ENCODE assay signal across 22 cellular contexts in the genomic region with DNA sequence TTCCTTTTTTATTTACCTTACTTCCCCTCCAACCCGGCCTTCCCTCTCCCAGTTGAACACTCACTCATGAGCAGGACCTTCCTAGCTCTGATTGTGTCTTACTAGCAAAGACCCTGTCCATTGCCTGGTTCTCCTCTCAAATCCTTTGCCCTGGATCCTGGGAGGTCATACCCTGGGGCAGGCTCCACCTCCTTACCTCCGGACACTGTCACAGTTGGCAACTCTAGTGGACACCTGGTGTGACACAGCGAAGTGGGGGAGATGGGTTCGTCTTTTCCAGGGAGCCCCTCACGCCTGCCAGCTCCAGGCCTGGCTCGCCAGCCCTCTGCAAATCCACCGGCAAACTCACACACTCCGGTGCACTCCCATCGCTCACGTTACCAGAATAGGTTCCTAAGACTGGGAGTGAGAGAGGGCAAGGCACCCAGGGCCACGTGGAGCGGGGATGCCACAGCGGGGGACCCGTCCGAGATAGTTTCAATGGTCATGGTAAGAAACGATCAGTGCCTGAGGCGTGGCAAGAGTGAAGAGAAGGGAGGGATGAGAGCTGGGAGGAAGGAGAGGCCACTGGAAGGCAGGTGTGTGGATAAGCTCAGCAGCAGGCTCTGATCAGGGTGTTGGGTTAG. TPM values are rescaled to one million over a fixed set of nuclear protein-coding genes. Genes with fewer than 3 reads are reported as not detected.
DNase-seq lines count a peak whose midpoint lies in the region; ATAC-seq and TF ChIP-seq lines count a peak whose summit lies in the region.
"Had no signal": no experiment of that assay in that cellular context is flagged by ENCODE, and none has a peak within 500 bp of the region (broad histone marks: within the 10 kb centered on the region; RNA-seq: fewer than 3 reads in every experiment).

No MANE protein-coding gene starts in this region.

- no peaks in the 10 kb centered on the region for H4K20me1 ChIP-seq in BLaER1 treated with 17β-estradiol and CSF1 and Interleukin-3, amounts not matched to agents 10 nM and 100 nM
- no peaks in the 10 kb centered on the region for H4K20me1 ChIP-seq in IMR-90 (ENCODE audit: insufficient read depth, low read length)

- H3K9me3 ChIP-seq in BLaER1 treated with 17β-estradiol and CSF1 and Interleukin-3, amounts not matched to agents 10 nM and 100 nM (replicated peaks in 1 of 11) = no peaks in the 10 kb centered on the region
- no peaks in the 10 kb centered on the region for H3K9me3 ChIP-seq in IMR-90 (ENCODE audit: control insufficient read depth, insufficient read depth, low read length)
- H3K9me3 ChIP-seq: left ventricle myocardium inferior, pancreas had no signal

- ATAC-seq in IMR-90 (ENCODE audit: low read depth) = no peak
- ATAC-seq in effector memory CD8-positive, alpha-beta T cell (replicated peaks) = no peak
- ATAC-seq in natural killer cell treated with Interleukin-12 subunit alpha and Interleukin-12 subunit beta and Interleukin-15 and Interleukin-18, amount 100 ng/mL, for 72 hours = no peak
- no peak for ATAC-seq in left lobe of liver
- no peak for ATAC-seq in GM18517 (IDR thresholded peaks at IDR 0.05; ENCODE audit: unreplicated experiment)
- no peak for ATAC-seq in esophagus mucosa
- ATAC-seq: activated CD4-positive, CD25-positive, alpha-beta regulatory T cell treated with anti-CD3 and anti-CD28 coated beads, Interleukin-2, amount 50 U/mL, for 24 hours had no signal

- in situ Hi-C loops in IMR-90 (cut with MboI; ENCODE audit: low sequenced_read_pairs) = no loop called here

- TF ChIP-seq CTCF in IMR-90 (conservative IDR thresholded peaks at IDR 0.05; ENCODE audit: low read depth, low read length) = no peak

- no peak overlapping the region for H3K27ac ChIP-seq in BLaER1 treated with 17β-estradiol and CSF1 and Interleukin-3, amounts not matched to agents 10 nM and 100 nM
- no peak overlapping the region for H3K27ac ChIP-seq in IMR-90 (ENCODE audit: insufficient read depth, low read length)
- H3K27ac ChIP-seq: epithelial cell of prostate, KMS-11 had no signal

- TF ChIP-seq POLR2A in IMR-90 (IDR thresholded peaks at IDR 0.05; ENCODE audit: low read depth, low read length) = no peak

- no peak for TF ChIP-seq RAD21 in IMR-90 (IDR thresholded peaks at IDR 0.05; ENCODE audit: low read length)

- no peaks in the 10 kb centered on the region for H3K36me3 ChIP-seq in BLaER1 treated with 17β-estradiol and CSF1 and Interleukin-3, amounts not matched to agents 10 nM and 100 nM
- H3K36me3 ChIP-seq in IMR-90 (ENCODE audit: control insufficient read depth, insufficient read depth, low read length) = no peaks in the 10 kb centered on the region
- H3K36me3 ChIP-seq: left ventricle myocardium inferior, pancreas had no signal

- intact Hi-C loops in IMR-90 (cut with micrococcal nuclease) = no loop called here

- H3K79me1 ChIP-seq in IMR-90 (ENCODE audit: low read depth in 1 of 2, low read length in 2 of 2) = no peaks in the 10 kb centered on the region

- no peaks in the 10 kb centered on the region for H3K9me3 Mint-ChIP-seq in effector memory CD8-positive, alpha-beta T cell
- no peaks in the 10 kb centered on the region for H3K9me3 Mint-ChIP-seq in natural killer cell treated with Interleukin-12 subunit alpha and Interleukin-12 subunit beta and Interleukin-15 and Interleukin-18, amount 100 ng/mL, for 72 hours

- POLR2A ChIA-PET in IMR-90 (lab: Charles Lee; ENCODE audit: unreplicated experiment) = no interaction called here

- DNase-seq in IMR-90 = no peak
- no peak for DNase-seq in effector memory CD8-positive, alpha-beta T cell
- no peak for DNase-seq in natural killer cell treated with Interleukin-12 subunit alpha and Interleukin-12 subunit beta and Interleukin-15 and Interleukin-18, amount 100 ng/mL, for 72 hours (ENCODE audit: low spot score)
- DNase-seq in left lobe of liver (ENCODE audit: low spot score) = no peak
- no peak for DNase-seq in germinal center (ENCODE audit: low spot score)
- DNase-seq: activated naive CD4-positive, alpha-beta T cell; left ventricle myocardium inferior; NCI-H1048; NCI-H2107; NCI-H69; pancreas; SIG-M5; T1000 had no signal

- H3K4ac ChIP-seq in IMR-90 (ENCODE audit: low read depth, low read length) = no peak overlapping the region

- H2BK5ac ChIP-seq in IMR-90 (ENCODE audit: low read depth, low read length, poor library complexity, severe bottlenecking) = no peak overlapping the region

- H4K91ac ChIP-seq in IMR-90 (ENCODE audit: insufficient read depth, low read depth, low read length) = no peak overlapping the region

- no peak overlapping the region for H2BK120ac ChIP-seq in IMR-90 (ENCODE audit: low read depth, low read length)

- no peak overlapping the region for H3K9ac ChIP-seq in BLaER1 treated with 17β-estradiol and CSF1 and Interleukin-3, amounts not matched to agents 10 nM and 100 nM
- H3K9ac ChIP-seq in IMR-90 (ENCODE audit: low read depth, low read length) = no peak overlapping the region
- H3K9ac ChIP-seq: KMS-11 had no signal

- CTCF ChIA-PET in IMR-90 (lab: Yijun Ruan, JAX) = interaction anchor here (1.0 kb wide), 1 partner anchor 10 kb away, joined by 4 read pairs; no protein-coding TSS in a partner anchor

- no peak overlapping the region for H2AK9ac ChIP-seq in IMR-90 (replicated peaks; ENCODE audit: low read depth, low read length, poor library complexity)

- H3K14ac ChIP-seq in IMR-90 (replicated peaks; ENCODE audit: low read depth, low read length) = no peak overlapping the region

- peak overlapping the region; percentile 37 to 69 for H3K4me3 Mint-ChIP-seq in effector memory CD8-positive, alpha-beta T cell
- peak overlapping the region; percentile 33 for H3K4me3 Mint-ChIP-seq in natural killer cell treated with Interleukin-12 subunit alpha and Interleukin-12 subunit beta and Interleukin-15 and Interleukin-18, amount 100 ng/mL, for 72 hours

- dilution Hi-C loops in IMR-90 (cut with HindIII; ENCODE audit: low sequenced_read_pairs, unreplicated experiment) = no loop called here

- peaks cover 38 to 58% of the 10 kb centered on the region in 2 donors for H3K27me3 Mint-ChIP-seq in effector memory CD8-positive, alpha-beta T cell
- H3K27me3 Mint-ChIP-seq in natural killer cell treated with Interleukin-12 subunit alpha and Interleukin-12 subunit beta and Interleukin-15 and Interleukin-18, amount 100 ng/mL, for 72 hours = peaks cover 28 to 34% of the 10 kb centered on the region in 2 donors

- peaks cover 0 to 10% of the 10 kb centered on the region in 2 donors for H3K4me1 Mint-ChIP-seq in effector memory CD8-positive, alpha-beta T cell (ENCODE audit: low read depth in 2 of 2)
- peaks cover 21% of the 10 kb centered on the region in 2 donors for H3K4me1 Mint-ChIP-seq in natural killer cell treated with Interleukin-12 subunit alpha and Interleukin-12 subunit beta and Interleukin-15 and Interleukin-18, amount 100 ng/mL, for 72 hours (ENCODE audit: low read depth in 2 of 2)

- H3K4me1 ChIP-seq in BLaER1 treated with 17β-estradiol and CSF1 and Interleukin-3, amounts not matched to agents 10 nM and 100 nM = peaks cover 30 to 49% (median 43%) of the 10 kb centered on the region in 10 experiments
- peaks cover 6% of the 10 kb centered on the region for H3K4me1 ChIP-seq in IMR-90 (ENCODE audit: control insufficient read depth, insufficient read depth, low read length)

- peaks cover 0 to 5% (median 0%) of the 10 kb centered on the region in 11 experiments; a peak in 2 of 22 replicates for H3K27me3 ChIP-seq in BLaER1 treated with 17β-estradiol and CSF1 and Interleukin-3, amounts not matched to agents 10 nM and 100 nM
- peaks cover 34% of the 10 kb centered on the region for H3K27me3 ChIP-seq in IMR-90 (ENCODE audit: control insufficient read depth, insufficient read depth, low read length)
- H3K27me3 ChIP-seq: pancreas had no signal

- no peak overlapping the region for H3K4me3 ChIP-seq in BLaER1 treated with 17β-estradiol and CSF1 and Interleukin-3, amounts not matched to agents 10 nM and 100 nM
- H3K4me3 ChIP-seq in IMR-90 (ENCODE audit: insufficient read depth, low read depth, low read length) = no peak overlapping the region
- H3K4me3 ChIP-seq: pancreas had no signal

- H3K4me2 ChIP-seq in BLaER1 treated with 17β-estradiol and CSF1 and Interleukin-3, amounts not matched to agents 10 nM and 100 nM = peak overlapping the region in 8 of 11 experiments; percentile 76 to 92 (median 86); a peak in 13 of 22 replicates
- no peak overlapping the region for H3K4me2 ChIP-seq in IMR-90 (ENCODE audit: low read depth, low read length)
- H3K4me2 ChIP-seq: KMS-11 had no signal

- H3K27ac Mint-ChIP-seq in effector memory CD8-positive, alpha-beta T cell = no peak overlapping the region
- H3K27ac Mint-ChIP-seq in natural killer cell treated with Interleukin-12 subunit alpha and Interleukin-12 subunit beta and Interleukin-15 and Interleukin-18, amount 100 ng/mL, for 72 hours = peak overlapping the region in 1 of 2 donors; percentile 66

- H3K18ac ChIP-seq in IMR-90 (ENCODE audit: low read depth, low read length) = no peak overlapping the region

- peaks cover 6% of the 10 kb centered on the region for H3K36me3 Mint-ChIP-seq in effector memory CD8-positive, alpha-beta T cell (ENCODE audit: insufficient read depth)
- H3K36me3 Mint-ChIP-seq in natural killer cell treated with Interleukin-12 subunit alpha and Interleukin-12 subunit beta and Interleukin-15 and Interleukin-18, amount 100 ng/mL, for 72 hours = no peaks in the 10 kb centered on the region

- no peak overlapping the region for H4K5ac ChIP-seq in IMR-90 (ENCODE audit: low read depth, low read length)

- no peak overlapping the region for H2BK20ac ChIP-seq in IMR-90 (ENCODE audit: low read depth, low read length)

- H2AFZ ChIP-seq in IMR-90 (replicated peaks; ENCODE audit: low read length, poor library complexity) = peak overlapping the region; percentile 8

- no peak overlapping the region for H2AK5ac ChIP-seq in IMR-90 (ENCODE audit: low read depth, low read length)

- H2BK15ac ChIP-seq in IMR-90 (ENCODE audit: low read depth, low read length) = no peak overlapping the region

- WGBS in IMR-90 (ENCODE audit: extremely low coverage in 2 of 2, insufficient read length in 1 of 2), 2 experiments = 89% methylated on average over 6 of the region's 17 CpGs; no CpG with 5 or more reads in 1 of the 2 experiments

- no peak overlapping the region for H3K56ac ChIP-seq in IMR-90 (ENCODE audit: extremely low read depth, insufficient read depth, low read length)

- BruUV-seq in IMR-90 (replicated peaks; lab: Mats Ljungman, UMichigan) = no TSS peak

- H3K9me1 ChIP-seq in IMR-90 (ENCODE audit: insufficient read depth, low read length) = peaks cover 3% of the 10 kb centered on the region

- no peak overlapping the region for H4K8ac ChIP-seq in IMR-90 (ENCODE audit: low read depth in 2 of 2, low read length in 2 of 2)

- H3K23ac ChIP-seq in IMR-90 (ENCODE audit: low read depth, low read length) = no peak overlapping the region

TF ChIP-seq in IMR-90, 13 proteins besides CTCF, POLR2A, EP300 and RAD21 (continues in another document):
- TF ChIP-seq MAFK (IDR thresholded peaks at IDR 0.05; ENCODE audit: low read depth, low read length) = no peak

RNA-seq across cellular contexts. Expression of a gene that starts 30.9 kb away (rescaled TPM):
- total RNA-seq in IMR-90 (2012; rRNA removed) = not detected in 2 replicates
- polyA plus RNA-seq in IMR-90 (2012; rRNA removed) = not detected in 2 replicates
- not detected in 2 replicates for polyA plus RNA-seq in IMR-90 (2012; cell fraction: cytosol; rRNA removed)
- not detected in 2 replicates for polyA plus RNA-seq in IMR-90 (2012; cell fraction: nucleus; rRNA removed; ENCODE audit: low replicate concordance)
- total RNA-seq in natural killer cell treated with Interleukin-12 subunit alpha and Interleukin-12 subunit beta and Interleukin-15 and Interleukin-18, amount 100 ng/mL, for 72 hours = not detected
- total RNA-seq in left lobe of liver = not detected
- not detected for total RNA-seq in esophagus mucosa
- total RNA-seq: left ventricle myocardium inferior, OCI-LY7, sciatic nerve, subcutaneous adipose tissue had no signal
